Comparison of ENCODE assay signal across 30 cellular contexts in genomic region chr5:83645936-83646335, GRCh38.
DNase-seq lines count a peak whose midpoint lies in the region; ATAC-seq and TF ChIP-seq lines count a peak whose summit lies in the region.
"Had no signal": no experiment of that assay in that cellular context is flagged by ENCODE, and none has a peak within 500 bp of the region (broad histone marks: within the 10 kb centered on the region; RNA-seq: fewer than 3 reads in every experiment).

No MANE protein-coding gene starts in this region.

- H3K4me1 ChIP-seq in gastroesophageal sphincter (no peaks in the 10 kb centered on the region), tibial nerve (no peaks in the 10 kb centered on the region)
- H3K4me1 ChIP-seq: suprapubic skin had no signal

- no peak overlapping the region for H3K4me3 ChIP-seq in choroid plexus epithelial cell (ENCODE audit: low read depth, low read length)
- no peak overlapping the region for H3K4me3 ChIP-seq in gastroesophageal sphincter
- no peak overlapping the region for H3K4me3 ChIP-seq in tibial nerve
- H3K4me3 ChIP-seq: hepatocyte, lung, suprapubic skin, upper lobe of right lung had no signal

- TF ChIP-seq CTCF in choroid plexus epithelial cell (conservative IDR thresholded peaks at IDR 0.05; ENCODE audit: low read depth, low read length) (no peak), gastroesophageal sphincter (IDR thresholded peaks at IDR 0.05) (no peak), tibial nerve (IDR thresholded peaks at IDR 0.05) (no peak)

- H3K36me3 ChIP-seq in gastroesophageal sphincter (no peaks in the 10 kb centered on the region), tibial nerve (no peaks in the 10 kb centered on the region)
- H3K36me3 ChIP-seq: suprapubic skin, upper lobe of right lung had no signal

- TF ChIP-seq EP300 in gastroesophageal sphincter (IDR thresholded peaks at IDR 0.05) (no peak), tibial nerve (IDR thresholded peaks at IDR 0.05) (no peak)

- WGBS in gastroesophageal sphincter (ENCODE audit: low coverage in 1 of 2), 2 donors, result 43 to 50% methylated on average over 1 of the region's 1 CpG
- WGBS in tibial nerve, 2 donors, result 74 to 83% methylated on average over 1 of the region's 1 CpG

- TF ChIP-seq POLR2A in gastroesophageal sphincter (IDR thresholded peaks at IDR 0.05) (no peak), tibial nerve (IDR thresholded peaks at IDR 0.05) (no peak)

- H3K9me3 ChIP-seq in gastroesophageal sphincter (no peaks in the 10 kb centered on the region), tibial nerve (no peaks in the 10 kb centered on the region)
- H3K9me3 ChIP-seq: suprapubic skin, upper lobe of right lung had no signal

- ATAC-seq in Right ventricle myocardium superior (ENCODE audit: poor library complexity) (peak; percentile 38), left cardiac atrium (no peak), gastroesophageal sphincter (peak; percentile 65), HG03432 (IDR thresholded peaks at IDR 0.05; ENCODE audit: unreplicated experiment) (no peak)
- ATAC-seq: CD8-positive, alpha-beta T cell; natural killer cell treated with Interleukin-12 subunit alpha and Interleukin-12 subunit beta and Interleukin-15 and Interleukin-18, amount 100 ng/mL, for 72 hours; Panc1; upper lobe of right lung had no signal

- H3K27ac ChIP-seq in gastroesophageal sphincter (no peak overlapping the region), tibial nerve (no peak overlapping the region), caudate nucleus (ENCODE audit: low read depth, low read length) (no peak overlapping the region)
- H3K27ac ChIP-seq: hepatocyte, KMS-11, suprapubic skin, upper lobe of right lung had no signal

- H3K27me3 ChIP-seq in gastroesophageal sphincter (no peaks in the 10 kb centered on the region), tibial nerve (no peaks in the 10 kb centered on the region)
- H3K27me3 ChIP-seq: hepatocyte, suprapubic skin, upper lobe of right lung had no signal

- no peak for DNase-seq in Right ventricle myocardium superior
- DNase-seq in left cardiac atrium, result no peak
- DNase-seq in choroid plexus epithelial cell (ENCODE audit: low read depth), result peak; percentile 45
- no peak for DNase-seq in tibial nerve (ENCODE audit: low spot score in 2 of 2)
- no peak for DNase-seq in effector CD4-positive, alpha-beta T cell
- no peak for DNase-seq in caudate nucleus (lab: John Stamatoyannopoulos, UW)
- DNase-seq: 8988T; activated CD4-positive, alpha-beta T cell treated with anti-CD3 and anti-CD28 coated beads, Interleukin-2, amount 50 U/mL, for 48 hours; activated CD4-positive, CD25-positive, alpha-beta regulatory T cell treated with anti-CD3 and anti-CD28 coated beads, Interleukin-2, amount 50 U/mL, for 72 hours; activated naive CD4-positive, alpha-beta T cell treated with Interleukin-2 at 50 U/mL for 16 hours; activated T-cell treated with anti-CD3 and anti-CD28 coated beads, Interleukin-2, amount 50 U/mL, for 48 hours; CD8-positive, alpha-beta T cell; effector CD8-positive, alpha-beta T cell; erythroblast; NCI-H1436; NCI-H2081; NCI-H2227 treated with DMSO at 0.1 percent for 48 hours; NCI-H526 treated with DMSO at 0.1 percent for 48 hours; SHP77 treated with DMSO at 0.1 percent for 48 hours; small intestine; stimulated activated naive CD4-positive, alpha-beta T cell; upper lobe of right lung had no signal

- intact Hi-C loops in Right ventricle myocardium superior (cut with DNase I), result no loop called here
- intact Hi-C loops in left cardiac atrium (cut with DNase I), result no loop called here

Comparison
In these comparisons a context has a peak if more than half of its experiments do, and no peak if none do; other contexts are left out.
1. ATAC-seq: peak in Right ventricle myocardium superior (single experiment) and gastroesophageal sphincter (single experiment); none in left cardiac atrium (0 of 2) and HG03432 (single experiment).